In genomic region chr2:209471037-209471436, GRCh38 we compare ENCODE assay signal across 19 cellular contexts. TPM values are rescaled to one million over a fixed set of nuclear protein-coding genes. Genes with fewer than 3 reads are reported as not detected.
A peak's percentile ranks its signal among the peaks of the same experiment; 100 is the strongest.
DNase-seq lines count a peak whose midpoint lies in the region; ATAC-seq, FAIRE-seq and TF ChIP-seq lines count a peak whose summit lies in the region.
"Had no signal": no experiment of that assay in that cellular context is flagged by ENCODE, and none has a peak within 500 bp of the region (broad histone marks: within the 10 kb centered on the region; RNA-seq: fewer than 3 reads in every experiment).

No MANE protein-coding gene starts in this region.

- H4K20me1 ChIP-seq in endothelial cell of umbilical vein (replicated peaks; ENCODE audit: control insufficient read depth, extremely low read depth, insufficient read depth, low read length): no peaks in the 10 kb centered on the region
- H4K20me1 ChIP-seq in osteoblast (ENCODE audit: insufficient read depth, low read length): no peaks in the 10 kb centered on the region
- H4K20me1 ChIP-seq: BLaER1 treated with 17β-estradiol and CSF1 and Interleukin-3, amounts not matched to agents 10 nM and 100 nM had no signal

- CTCF ChIA-PET in endothelial cell of umbilical vein (lab: Charles Lee): interaction anchor here (7.8 kb wide), 1 partner anchor 47 kb away, joined by 60 read pairs; the partner anchor contains the start of gene MAP2

- H3K4me1 ChIP-seq in endothelial cell of umbilical vein (ENCODE audit: control insufficient read depth, extremely low read depth, insufficient read depth, low read length) (peaks cover 34% of the 10 kb centered on the region), osteoblast (ENCODE audit: insufficient read depth, low read length) (peaks cover 32% of the 10 kb centered on the region)
- H3K4me1 ChIP-seq: gastroesophageal sphincter had no signal

- DNase-seq in ELR (ENCODE audit: low read depth) (peak; percentile 54), NB4 (ENCODE audit: low read depth) (peak; percentile 48), endothelial cell of umbilical vein (ENCODE audit: low read depth, low spot score) (peak; percentile 17), osteoblast (ENCODE audit: insufficient read length, low spot score, missing footprints) (no peak), AG20443 (ENCODE audit: low spot score) (no peak)
- DNase-seq in stimulated activated CD4-positive, alpha-beta T cell treated with anti-CD3 and anti-CD28 coated beads, Interleukin-2, amount 100 ng/mL, for 24 hours: no peak
- DNase-seq: activated CD4-positive, CD25-positive, alpha-beta regulatory T cell treated with anti-CD3 and anti-CD28 coated beads, Interleukin-2, amount 50 U/mL, for 72 hours; activated CD8-positive, alpha-beta memory T cell treated with anti-CD3 and anti-CD28 coated beads, Interleukin-2, amount 50 U/mL, for 48 hours; activated naive CD4-positive, alpha-beta T cell treated with Interleukin-2 at 50 U/mL for 16 hours; DMS79; effector CD8-positive, alpha-beta T cell; naive thymus-derived CD8-positive, alpha-beta T cell; NCI-H2171; substantia nigra had no signal

- TF ChIP-seq CTCF in NB4 (IDR thresholded peaks at IDR 0.05; ENCODE audit: low read depth, low read length) (no peak), endothelial cell of umbilical vein (IDR thresholded peaks at IDR 0.05; ENCODE audit: extremely low read depth in 1 of 2, insufficient read depth in 1 of 2, low read depth in 1 of 2, low read length in 2 of 2) (no peak), osteoblast (IDR thresholded peaks at IDR 0.05; ENCODE audit: extremely low read depth, low read depth, low read length) (no peak)

- TF ChIP-seq POLR2A in NB4 (IDR thresholded peaks at IDR 0.05; ENCODE audit: extremely low read depth, insufficient read length) (no peak), endothelial cell of umbilical vein (IDR thresholded peaks at IDR 0.05; ENCODE audit: low read depth, low read length) (no peak)

- H3K9me1 ChIP-seq in endothelial cell of umbilical vein (replicated peaks; ENCODE audit: control insufficient read depth, extremely low read depth, insufficient read depth, low read length): no peaks in the 10 kb centered on the region

- no peaks in the 10 kb centered on the region for H3K27me3 ChIP-seq in endothelial cell of umbilical vein (ENCODE audit: control insufficient read depth in 2 of 2, insufficient read depth in 2 of 2, low read length in 2 of 2)
- no peaks in the 10 kb centered on the region for H3K27me3 ChIP-seq in osteoblast (ENCODE audit: insufficient read depth, low read length)
- H3K27me3 ChIP-seq: BLaER1 treated with 17β-estradiol and CSF1 and Interleukin-3, amounts not matched to agents 10 nM and 100 nM; gastroesophageal sphincter had no signal

- no peak overlapping the region for H3K27ac ChIP-seq in endothelial cell of umbilical vein (ENCODE audit: insufficient read depth, low read depth, low read length)
- H3K27ac ChIP-seq in osteoblast (ENCODE audit: low read depth, low read length): no peak overlapping the region
- H3K27ac ChIP-seq: gastroesophageal sphincter had no signal

- dilution Hi-C loops in endothelial cell of umbilical vein (cut with MboI; ENCODE audit: extremely low pct_ligation_motif_present, low sequenced_read_pairs): no loop called here

- H3K36me3 ChIP-seq in endothelial cell of umbilical vein (ENCODE audit: control insufficient read depth in 2 of 2, extremely low read depth in 1 of 2, insufficient read depth in 2 of 2, low read length in 2 of 2): no peaks in the 10 kb centered on the region
- no peaks in the 10 kb centered on the region for H3K36me3 ChIP-seq in osteoblast (ENCODE audit: insufficient read depth, low read length)
- H3K36me3 ChIP-seq: BLaER1 treated with 17β-estradiol and CSF1 and Interleukin-3, amounts not matched to agents 10 nM and 100 nM; gastroesophageal sphincter had no signal

- ATAC-seq in HG03108 (IDR thresholded peaks at IDR 0.05; ENCODE audit: unreplicated experiment) (no peak), HG02884 (IDR thresholded peaks at IDR 0.05; ENCODE audit: unreplicated experiment) (no peak)
- ATAC-seq: gastroesophageal sphincter; naive thymus-derived CD8-positive, alpha-beta T cell had no signal

- H3K9ac ChIP-seq in endothelial cell of umbilical vein (replicated peaks; ENCODE audit: extremely low read depth, insufficient read depth, low read length): no peak overlapping the region
- H3K9ac ChIP-seq: BLaER1 treated with 17β-estradiol and CSF1 and Interleukin-3, amounts not matched to agents 10 nM and 100 nM had no signal

- POLR2A ChIA-PET in endothelial cell of umbilical vein (lab: Charles Lee): no interaction called here

- BruUV-seq in endothelial cell of umbilical vein (replicated peaks; lab: Mats Ljungman, UMichigan): no TSS peak

- no peak for FAIRE-seq in endothelial cell of umbilical vein (lab: Jason Lieb, UNC)

- H2AFZ ChIP-seq in endothelial cell of umbilical vein (ENCODE audit: low read depth, low read length) (no peak overlapping the region), osteoblast (ENCODE audit: low read length) (peak overlapping the region; percentile 11)

- H3K9me3 ChIP-seq in endothelial cell of umbilical vein (replicated peaks; ENCODE audit: control insufficient read depth, insufficient read depth, low read length) (no peaks in the 10 kb centered on the region), osteoblast (ENCODE audit: low read depth, low read length) (no peaks in the 10 kb centered on the region)
- H3K9me3 ChIP-seq: BLaER1 treated with 17β-estradiol and CSF1 and Interleukin-3, amounts not matched to agents 10 nM and 100 nM; gastroesophageal sphincter had no signal

- H3K4me2 ChIP-seq in endothelial cell of umbilical vein (ENCODE audit: insufficient read depth, low read length) (no peak overlapping the region), osteoblast (ENCODE audit: insufficient read depth, low read length) (no peak overlapping the region)

- intact Hi-C loops in endothelial cell of umbilical vein (cut with micrococcal nuclease): loop anchor here (1.0 kb wide), 1 partner anchor 45 kb away; no protein-coding TSS in a partner anchor

- H3K4me3 ChIP-seq in NB4 (ENCODE audit: low read depth, low read length) (no peak overlapping the region), endothelial cell of umbilical vein (replicated peaks in 1 of 3; ENCODE audit: insufficient read depth in 1 of 3, low read depth in 1 of 3, low read length in 3 of 3) (no peak overlapping the region), osteoblast (ENCODE audit: insufficient read depth, low read length) (no peak overlapping the region)
- H3K4me3 ChIP-seq: BLaER1 treated with 17β-estradiol and CSF1 and Interleukin-3, amounts not matched to agents 10 nM and 100 nM; gastroesophageal sphincter; lung had no signal

- H3K79me2 ChIP-seq in endothelial cell of umbilical vein (ENCODE audit: control insufficient read depth, insufficient read depth, low read length) (no peaks in the 10 kb centered on the region), osteoblast (ENCODE audit: insufficient read depth, low read length) (no peaks in the 10 kb centered on the region)

TF ChIP-seq in endothelial cell of umbilical vein, 7 proteins besides CTCF, POLR2A, EP300 and RAD21:
- TF ChIP-seq EZH2 (IDR thresholded peaks at IDR 0.05; ENCODE audit: borderline replicate concordance, low read depth, low read length, severe bottlenecking) (no peak), FOS (IDR thresholded peaks at IDR 0.05; ENCODE audit: borderline replicate concordance, insufficient read depth, low read length) (peak; percentile 59), POLR2AphosphoS5 (IDR thresholded peaks at IDR 0.05; ENCODE audit: insufficient read depth, low read depth, low read length) (no peak), MAX (IDR thresholded peaks at IDR 0.05; ENCODE audit: insufficient read depth, insufficient read length) (no peak), JUN (IDR thresholded peaks at IDR 0.05; ENCODE audit: borderline replicate concordance, insufficient read depth, insufficient read length, low read depth) (no peak)

RNA-seq across cellular contexts. Expression of gene MAP2, which starts 47.2 kb away (rescaled TPM):
- 46.1 and 61.2 TPM in 2 replicates for total RNA-seq in endothelial cell of umbilical vein
- polyA plus RNA-seq in endothelial cell of umbilical vein: 19.3 and 19.4 TPM in 2 replicates
- polyA plus RNA-seq in endothelial cell of umbilical vein (2011; cell fraction: cytosol; rRNA removed): 13.9 and 16.4 TPM in 2 replicates
- 38.3 and 47.6 TPM in 2 replicates for polyA plus RNA-seq in endothelial cell of umbilical vein (2011; cell fraction: nucleus; rRNA removed)
- 6.8 and 11.9 TPM in 2 replicates for polyA plus RNA-seq in endothelial cell of umbilical vein (2012)
- polyA minus RNA-seq in endothelial cell of umbilical vein: 64.2 and 75.5 TPM in 2 replicates
- polyA minus RNA-seq in endothelial cell of umbilical vein (2011; cell fraction: cytosol; rRNA and poly(A)+ RNA removed): 1.4 TPM
- polyA minus RNA-seq in endothelial cell of umbilical vein (2011; cell fraction: nucleus; rRNA and poly(A)+ RNA removed): 95.7 and 106 TPM in 2 replicates
- total RNA-seq in osteoblast: 2.1 and 2.2 TPM in 2 replicates
- polyA plus RNA-seq: naive thymus-derived CD8-positive, alpha-beta T cell had no signal

Comparison
In these comparisons a context has a peak if more than half of its experiments do, and no peak if none do; other contexts are left out.
1. DNase-seq: peak in ELR (single experiment), NB4 (single experiment) and endothelial cell of umbilical vein (single experiment); none in osteoblast (single experiment), AG20443 (single experiment) and stimulated activated CD4-positive, alpha-beta T cell treated with anti-CD3 and anti-CD28 coated beads, Interleukin-2, amount 100 ng/mL, for 24 hours (0 of 2).
2. RNA of gene MAP2, which starts 47.2 kb away (total RNA-seq): 46.1 to 61.2 TPM in endothelial cell of umbilical vein; 2.1 to 2.2 TPM in osteoblast; every median in the first group is over 10 times any median in the second.